12 cellular contexts compared by ENCODE assay signal in the genomic region with DNA sequence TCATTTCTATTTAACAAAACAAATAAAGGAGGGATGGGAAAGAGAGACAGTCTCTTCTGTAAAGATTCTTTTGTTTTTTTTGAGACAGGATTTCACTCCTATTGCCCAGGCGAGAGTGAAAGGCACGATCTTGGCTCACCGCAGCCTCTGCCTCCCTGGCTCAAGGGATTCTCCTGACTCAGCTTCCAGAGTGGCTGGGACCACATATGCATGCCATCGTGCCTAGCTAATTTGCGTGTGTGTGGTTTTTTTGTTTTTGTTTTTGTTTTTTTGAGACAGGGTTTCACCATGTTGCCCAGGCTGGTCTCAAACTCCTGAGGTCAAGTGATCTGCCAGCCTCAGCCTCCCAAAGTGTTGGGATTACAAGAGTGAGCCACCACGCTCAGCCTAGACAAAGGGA. TPM values are rescaled to one million over a fixed set of nuclear protein-coding genes. Genes with fewer than 3 reads are reported as not detected.
DNase-seq lines count a peak whose midpoint lies in the region; ATAC-seq and TF ChIP-seq lines count a peak whose summit lies in the region.
"Had no signal": no experiment of that assay in that cellular context is flagged by ENCODE, and none has a peak within 500 bp of the region (broad histone marks: within the 10 kb centered on the region; RNA-seq: fewer than 3 reads in every experiment).

No MANE protein-coding gene starts in this region.

- TF ChIP-seq POLR2A in vagina (IDR thresholded peaks at IDR 0.05): no peak

- no peak for TF ChIP-seq CTCF in left ventricle myocardium inferior (IDR thresholded peaks at IDR 0.05; ENCODE audit: borderline replicate concordance)
- TF ChIP-seq CTCF in vagina (IDR thresholded peaks at IDR 0.05): no peak

- H3K36me3 ChIP-seq in left ventricle myocardium inferior (no peaks in the 10 kb centered on the region), vagina (no peaks in the 10 kb centered on the region)
- H3K36me3 ChIP-seq: BLaER1 had no signal

- intact Hi-C loops in right cardiac atrium (cut with DNase I): no loop called here
- intact Hi-C loops in left ventricle myocardium inferior (cut with micrococcal nuclease): no loop called here
- intact Hi-C loops in vagina (cut with DNase I): no loop called here

- H3K4me3 ChIP-seq in right cardiac atrium (ENCODE audit: low read length): no peak overlapping the region
- H3K4me3 ChIP-seq in left ventricle myocardium inferior: no peak overlapping the region
- peak overlapping the region in 1 of 2 donors; percentile 13 for H3K4me3 ChIP-seq in vagina
- H3K4me3 ChIP-seq: BLaER1 had no signal

- 39% methylated on average over 6 of the region's 6 CpGs for WGBS in right cardiac atrium

- no peak for DNase-seq in right cardiac atrium
- DNase-seq in left ventricle myocardium inferior: no peak
- peak; percentile 10 for DNase-seq in T1000 (lab: John Stamatoyannopoulos, UW)
- peak; percentile 40 for DNase-seq in foreskin melanocyte
- no peak for DNase-seq in vagina (ENCODE audit: extremely low spot score in 2 of 2)
- no peak for DNase-seq in germinal center (ENCODE audit: low spot score)
- DNase-seq in GF-D8 (lab: John Stamatoyannopoulos, UW): no peak
- no peak for DNase-seq in NCI-H2171 treated with DMSO at 0.1 percent for 48 hours (lab: John Stamatoyannopoulos, UW)
- DNase-seq: aorta; stimulated activated CD4-positive, alpha-beta T cell treated with anti-CD3 and anti-CD28 coated beads, Interleukin-1b, Interleukin-23, amount 100 ng/mL, for 48 hours had no signal

- H3K27me3 ChIP-seq in right cardiac atrium (ENCODE audit: control insufficient read depth, insufficient read depth): no peaks in the 10 kb centered on the region
- no peaks in the 10 kb centered on the region for H3K27me3 ChIP-seq in left ventricle myocardium inferior (ENCODE audit: low read depth)
- H3K27me3 ChIP-seq in vagina: no peaks in the 10 kb centered on the region
- H3K27me3 ChIP-seq: BLaER1 had no signal

- H3K27ac ChIP-seq in right cardiac atrium (ENCODE audit: low read length): no peak overlapping the region
- H3K27ac ChIP-seq in left ventricle myocardium inferior (replicated peaks): no peak overlapping the region
- peak overlapping the region; percentile 24 for H3K27ac ChIP-seq in vagina
- H3K27ac ChIP-seq: BLaER1, VCaP had no signal

- H3K4me1 ChIP-seq in right cardiac atrium (ENCODE audit: control insufficient read depth, insufficient read depth, low read length): peaks cover 11% of the 10 kb centered on the region
- H3K4me1 ChIP-seq in left ventricle myocardium inferior: peaks cover 68% of the 10 kb centered on the region
- H3K4me1 ChIP-seq in vagina: peaks cover 67% of the 10 kb centered on the region

- ATAC-seq in right cardiac atrium: peak; percentile 47 to 57

- H3K9me3 ChIP-seq in right cardiac atrium (ENCODE audit: control insufficient read depth, low read length) (no peaks in the 10 kb centered on the region), left ventricle myocardium inferior (replicated peaks) (no peaks in the 10 kb centered on the region), vagina (no peaks in the 10 kb centered on the region)

RNA-seq across cellular contexts. Expression of a gene that starts 23.3 kb away (rescaled TPM):
- total RNA-seq in right cardiac atrium (10 to 100 TPM; 26.5 to 30.9 (median 27.9) TPM), left ventricle myocardium inferior (18.4 TPM), vagina (44.7 TPM)
- polyA plus RNA-seq in right cardiac atrium: 8.1 TPM

Comparison
In these comparisons a context has a peak if more than half of its experiments do, and no peak if none do; other contexts are left out.
1. DNase-seq: peak in T1000 (single experiment) and foreskin melanocyte (single experiment); none in right cardiac atrium (0 of 3), left ventricle myocardium inferior (single experiment), vagina (0 of 2), germinal center (single experiment), GF-D8 (single experiment) and NCI-H2171 treated with DMSO at 0.1 percent for 48 hours (single experiment).